ENCODE assay signal across 12 cellular contexts in genomic region chr19:50703915-50704548, GRCh38. TPM values are rescaled to one million over a fixed set of nuclear protein-coding genes. Genes with fewer than 3 reads are reported as not detected.
DNase-seq lines count a peak whose midpoint lies in the region; ATAC-seq and TF ChIP-seq lines count a peak whose summit lies in the region.
"Had no signal": no experiment of that assay in that cellular context is flagged by ENCODE, and none has a peak within 500 bp of the region (broad histone marks: within the 10 kb centered on the region; RNA-seq: fewer than 3 reads in every experiment).

No MANE protein-coding gene starts in this region.

- no peak overlapping the region for H3K4me3 Mint-ChIP-seq in chondrocyte (ENCODE audit: unreplicated experiment)
- H3K4me3 Mint-ChIP-seq: activated T-cell treated with anti-CD3 and anti-CD28 coated beads, Interleukin-2, amount 50 U/mL, for 4 hours; central memory CD8-positive, alpha-beta T cell; IgD-negative memory B cell had no signal

- no peaks in the 10 kb centered on the region for H3K4me1 Mint-ChIP-seq in chondrocyte (ENCODE audit: low read depth)
- H3K4me1 Mint-ChIP-seq: central memory CD8-positive, alpha-beta T cell; IgD-negative memory B cell had no signal

- no peak overlapping the region for H3K4me2 ChIP-seq in parathyroid adenoma (ENCODE audit: low read length)
- H3K4me2 ChIP-seq: smooth muscle cell had no signal

- H2AFZ ChIP-seq in parathyroid adenoma = no peak overlapping the region

- H3K27me3 Mint-ChIP-seq in chondrocyte (ENCODE audit: low read depth) = peaks cover 42% of the 10 kb centered on the region

- no peaks in the 10 kb centered on the region for H3K4me1 ChIP-seq in parathyroid adenoma
- H3K4me1 ChIP-seq in body of pancreas = no peaks in the 10 kb centered on the region

- TF ChIP-seq CTCF in chondrocyte (IDR thresholded peaks at IDR 0.05) (peak; percentile 47), parathyroid adenoma (IDR thresholded peaks at IDR 0.05) (peak; percentile 11), body of pancreas (IDR thresholded peaks at IDR 0.05) (peak in 2 of 7 experiments; percentile 4 to 17)

- intact Hi-C loops in body of pancreas (cut with DNase I) = no loop called here

- no peaks in the 10 kb centered on the region for H3K9me3 Mint-ChIP-seq in chondrocyte (ENCODE audit: low read depth)
- H3K9me3 Mint-ChIP-seq: activated T-cell treated with anti-CD3 and anti-CD28 coated beads, Interleukin-2, amount 50 U/mL, for 4 hours; central memory CD8-positive, alpha-beta T cell had no signal

- ATAC-seq in body of pancreas (no peak), HG02970 (IDR thresholded peaks at IDR 0.05; ENCODE audit: low FRiP score, unreplicated experiment) (no peak)
- ATAC-seq: activated T-cell treated with anti-CD3 and anti-CD28 coated beads, Interleukin-2, amount 50 U/mL, for 4 hours had no signal

- H3K27me3 ChIP-seq in parathyroid adenoma (ENCODE audit: control insufficient read depth, insufficient read depth, low read length) (no peaks in the 10 kb centered on the region), body of pancreas (peaks cover 0 to 11% of the 10 kb centered on the region in 2 donors)

- no peak for TF ChIP-seq POLR2A in body of pancreas (IDR thresholded peaks at IDR 0.05)

- H3K9me3 ChIP-seq in parathyroid adenoma (ENCODE audit: control insufficient read depth, low read length) (no peaks in the 10 kb centered on the region), body of pancreas (no peaks in the 10 kb centered on the region)

- H3K36me3 ChIP-seq in parathyroid adenoma (ENCODE audit: control insufficient read depth, insufficient read depth, low read length) (no peaks in the 10 kb centered on the region), body of pancreas (replicated peaks in 1 of 2; ENCODE audit: insufficient read depth in 1 of 2, low read depth in 2 of 2) (no peaks in the 10 kb centered on the region)

- 7 to 9% methylated on average over 15 of the region's 15 CpGs for WGBS in body of pancreas, 2 donors

- H3K27ac Mint-ChIP-seq in chondrocyte (ENCODE audit: unreplicated experiment) = no peak overlapping the region
- H3K27ac Mint-ChIP-seq: IgD-negative memory B cell had no signal

- H3K27ac ChIP-seq in parathyroid adenoma (no peak overlapping the region), body of pancreas (no peak overlapping the region)

- DNase-seq in NCI-H82 (lab: John Stamatoyannopoulos, UW) (peak; percentile 68), NCI-H82 treated with DMSO at 0.1 percent for 48 hours (lab: John Stamatoyannopoulos, UW; ENCODE audit: unreplicated experiment) (no peak), NCI-H1417 treated with DMSO at 0.1 percent for 48 hours (lab: John Stamatoyannopoulos, UW) (peak; percentile 16), chondrocyte (ENCODE audit: low spot score) (no peak), NCI-H1436 (lab: John Stamatoyannopoulos, UW) (no peak), body of pancreas (no peak)
- DNase-seq: activated T-cell treated with anti-CD3 and anti-CD28 coated beads, Interleukin-2, amount 50 U/mL, for 4 hours had no signal

- no peak overlapping the region for H3K9ac ChIP-seq in parathyroid adenoma

- H3K36me3 Mint-ChIP-seq in chondrocyte (ENCODE audit: low read depth) = no peaks in the 10 kb centered on the region

- no peak overlapping the region for H3K4me3 ChIP-seq in parathyroid adenoma (ENCODE audit: low read depth, low read length)
- no peak overlapping the region for H3K4me3 ChIP-seq in body of pancreas
- H3K4me3 ChIP-seq: smooth muscle cell had no signal

- H3K79me2 ChIP-seq in parathyroid adenoma = no peaks in the 10 kb centered on the region

RNA-seq across cellular contexts. Expression of gene SHANK1, which starts 15.6 kb away (rescaled TPM):
- 0.27 to 0.65 TPM (median 0.41 TPM) in 3 replicates for total RNA-seq in chondrocyte
- total RNA-seq in body of pancreas = 1 to 10 TPM in 1 of 2 donors, under 1 TPM in 1; 0.26 to 2.3 TPM

RNA-seq across cellular contexts. Expression of gene CLEC11A, which starts 19.1 kb away (rescaled TPM):
- 2.9 to 5.4 TPM (median 5.1 TPM) in 3 replicates for total RNA-seq in chondrocyte
- total RNA-seq in body of pancreas = 10 to 100 TPM in 1 of 2 donors, 1 to 10 TPM in 1; 5.2 to 24.1 TPM

RNA-seq across cellular contexts. Expression of gene C19orf81, which starts 54.8 kb away (rescaled TPM):
- total RNA-seq in chondrocyte (1.7 to 4.3 TPM (median 2.5 TPM) in 3 replicates), body of pancreas (not detected)

Comparison
In these comparisons a context has a peak if more than half of its experiments do, and no peak if none do; other contexts are left out.
1. DNase-seq: peak in NCI-H82 (single experiment) and NCI-H1417 treated with DMSO at 0.1 percent for 48 hours (single experiment); none in NCI-H82 treated with DMSO at 0.1 percent for 48 hours (single experiment), chondrocyte (single experiment), NCI-H1436 (single experiment) and body of pancreas (0 of 4).